Comparison of ENCODE assay signal across 11 cellular contexts in genomic region chr3:31544634-31545033, GRCh38. TPM values are rescaled to one million over a fixed set of nuclear protein-coding genes. Genes with fewer than 3 reads are reported as not detected.
A peak's percentile ranks its signal among the peaks of the same experiment; 100 is the strongest.
DNase-seq lines count a peak whose midpoint lies in the region; ATAC-seq and TF ChIP-seq lines count a peak whose summit lies in the region.
"Had no signal": no experiment of that assay in that cellular context is flagged by ENCODE, and none has a peak within 500 bp of the region (broad histone marks: within the 10 kb centered on the region; RNA-seq: fewer than 3 reads in every experiment).

No MANE protein-coding gene starts in this region.

- 51 to 54% methylated on average over 9 of the region's 9 CpGs for WGBS in heart right ventricle, 2 donors

- POLR2A ChIA-PET in A673 (lab: Charles Lee; ENCODE audit: low non-redundant PET) = no interaction called here

- H3K36me3 ChIP-seq in SJCRH30 = no peaks in the 10 kb centered on the region
- peaks cover 0 to 8% (median 0%) of the 10 kb centered on the region in 9 donors for H3K36me3 ChIP-seq in heart right ventricle
- H3K36me3 ChIP-seq in A673 (ENCODE audit: insufficient read depth, low read length, poor library complexity, severe bottlenecking) = no peaks in the 10 kb centered on the region

- 0 out of 2 replicates have a peak, but pooled peaks cover 3% of the 10 kb centered on the region for H3K4me1 ChIP-seq in SJCRH30
- peaks cover 3 to 89% (median 37%) of the 10 kb centered on the region in 9 donors for H3K4me1 ChIP-seq in heart right ventricle
- H3K4me1 ChIP-seq in A673 (ENCODE audit: insufficient read depth, low read length, poor library complexity, severe bottlenecking) = peaks cover 17% of the 10 kb centered on the region

- H3K9me3 ChIP-seq in SJCRH30 (replicated peaks) = no peaks in the 10 kb centered on the region
- no peaks in the 10 kb centered on the region for H3K9me3 ChIP-seq in heart right ventricle
- no peaks in the 10 kb centered on the region for H3K9me3 ChIP-seq in A673 (ENCODE audit: low read depth, low read length, poor library complexity, severe bottlenecking)

- peak; percentile 0 for DNase-seq in DMS53 (lab: John Stamatoyannopoulos, UW)
- DNase-seq in DMS53 treated with DMSO at 0.1 percent for 48 hours (lab: John Stamatoyannopoulos, UW; ENCODE audit: unreplicated experiment) = no peak
- DNase-seq in SJCRH30 = peak; percentile 26 to 43
- peak in 1 of 2 donors; percentile 22 for DNase-seq in heart right ventricle
- peak; percentile 45 for DNase-seq in retinal pigment epithelial cell (ENCODE audit: low read depth)
- DNase-seq in KBM-7 = no peak
- DNase-seq in A673 (ENCODE audit: low spot score) = no peak
- no peak for DNase-seq in Kasumi-1 (lab: John Stamatoyannopoulos, UW)
- DNase-seq: activated CD4-positive, CD25-positive, alpha-beta regulatory T cell treated with anti-CD3 and anti-CD28 coated beads, Interleukin-2, amount 50 U/mL, for 72 hours; NCI-H1092 treated with DMSO at 0.1 percent for 48 hours had no signal

- in situ Hi-C loops in KBM-7 (cut with MboI; ENCODE audit: low pct_unique_long_range_greater_than_20kb, low sequenced_read_pairs) = no loop called here

- TF ChIP-seq CTCF in heart right ventricle (IDR thresholded peaks at IDR 0.05) = no peak
- no peak for TF ChIP-seq CTCF in retinal pigment epithelial cell (conservative IDR thresholded peaks at IDR 0.05; ENCODE audit: low read depth, low read length)
- TF ChIP-seq CTCF in A673 (conservative IDR thresholded peaks at IDR 0.05; ENCODE audit: low read depth, low read length) = no peak

- CTCF ChIA-PET in A673 (lab: Charles Lee) = no interaction called here

- ATAC-seq in heart right ventricle = peak in 6 of 8 donors; percentile 25 to 73 (median 52)

- no peaks in the 10 kb centered on the region for H3K27me3 ChIP-seq in SJCRH30
- H3K27me3 ChIP-seq in heart right ventricle = no peaks in the 10 kb centered on the region
- H3K27me3 ChIP-seq in A673 (replicated peaks; ENCODE audit: insufficient read depth, low read depth, low read length, poor library complexity) = no peaks in the 10 kb centered on the region

- H3K27ac ChIP-seq in SJCRH30 (no peak overlapping the region), heart right ventricle (peak overlapping the region in 3 of 10 donors; percentile 4 to 10 (median 7)), A673 (ENCODE audit: low read depth, low read length, poor library complexity, severe bottlenecking) (no peak overlapping the region)
- H3K27ac ChIP-seq: 22Rv1 had no signal

- BruUV-seq in A673 (replicated peaks; lab: Mats Ljungman, UMichigan) = no TSS peak

- H3K4me3 ChIP-seq in SJCRH30 (no peak overlapping the region), heart right ventricle (peak overlapping the region in 1 of 10 donors; percentile 1), retinal pigment epithelial cell (ENCODE audit: low read length) (no peak overlapping the region), A673 (ENCODE audit: low read depth, low read length, poor library complexity, severe bottlenecking) (no peak overlapping the region)

- intact Hi-C loops in heart right ventricle (cut with DNase I) = loop anchor here in 3 of 10 donors (5.0 to 10.0 kb wide), 4 partner anchors 68 to 953 kb away; no protein-coding TSS in a partner anchor
- intact Hi-C loops in A673 (cut with micrococcal nuclease; ENCODE audit: unreplicated experiment) = no loop called here

RNA-seq across cellular contexts. Expression of gene STT3B, which starts 11.9 kb away (rescaled TPM):
- total RNA-seq in SJCRH30 (2014; rRNA removed; shearing (Covaris generic)) = 64.4 and 66.1 TPM in 2 replicates
- total RNA-seq in heart right ventricle = 100 to 1,000 TPM in 5 of 10 donors, 10 to 100 TPM in 5; 90.8 to 113 (median 97.8) TPM
- 10 to 100 TPM; 37.7 to 46.2 TPM for polyA plus RNA-seq in heart right ventricle
- total RNA-seq in A673 (2021) = 129 and 137 TPM in 2 replicates

Comparison
In these comparisons a context has a peak if more than half of its experiments do, and no peak if none do; other contexts are left out.
1. DNase-seq: peak in DMS53 (single experiment), SJCRH30 (2 of 2) and retinal pigment epithelial cell (single experiment); none in DMS53 treated with DMSO at 0.1 percent for 48 hours (single experiment), KBM-7 (single experiment), A673 (single experiment) and Kasumi-1 (0 of 2).